In genomic region chr4:115852767-115853091, GRCh38 we compare ENCODE assay signal across 15 cellular contexts.
"Had no signal": no experiment of that assay in that cellular context is flagged by ENCODE, and none has a peak within 500 bp of the region (broad histone marks: within the 10 kb centered on the region; RNA-seq: fewer than 3 reads in every experiment).

No MANE protein-coding gene starts in this region.

- FAIRE-seq: colon, small intestine had no signal

- H3K9me3 ChIP-seq: prostate gland, suprapubic skin had no signal

- H3K4me1 Mint-ChIP-seq: activated CD4-positive, alpha-beta memory T cell treated with anti-CD3 and anti-CD28 coated beads, Interleukin-2, amount 10 ng/mL, durations not matched to agents 7 days and 5 days; natural killer cell had no signal

- H3K27ac ChIP-seq: foreskin keratinocyte, prostate gland, suprapubic skin had no signal

- ATAC-seq: activated T-cell treated with anti-CD3 and anti-CD28 coated beads, Interleukin-2, amount 50 U/mL, for 4 hours; left ventricle myocardium superior; natural killer cell had no signal

- H3K4me3 ChIP-seq: prostate gland, suprapubic skin had no signal

- H3K27me3 Mint-ChIP-seq: activated CD4-positive, alpha-beta memory T cell treated with anti-CD3 and anti-CD28 coated beads, Interleukin-2, amount 10 ng/mL, durations not matched to agents 7 days and 5 days; stimulated activated naive CD8-positive, alpha-beta T cell treated with anti-CD3 and anti-CD28 coated beads, Interleukin-15, Interleukin-2, amounts not matched to agents 100 ng/mL and 50 ng/mL, for 24 hours had no signal

- H3K27ac Mint-ChIP-seq: activated CD4-positive, alpha-beta memory T cell treated with anti-CD3 and anti-CD28 coated beads, Interleukin-2, amount 10 ng/mL, durations not matched to agents 7 days and 5 days; natural killer cell; stimulated activated naive CD8-positive, alpha-beta T cell treated with anti-CD3 and anti-CD28 coated beads, Interleukin-15, Interleukin-2, amounts not matched to agents 100 ng/mL and 50 ng/mL, for 24 hours; WTC11 had no signal

- H3K9me3 Mint-ChIP-seq: activated CD4-positive, alpha-beta memory T cell treated with anti-CD3 and anti-CD28 coated beads, Interleukin-2, amount 10 ng/mL, durations not matched to agents 7 days and 5 days; activated T-cell treated with anti-CD3 and anti-CD28 coated beads, Interleukin-2, amount 50 U/mL, for 4 hours; natural killer cell; stimulated activated naive CD8-positive, alpha-beta T cell treated with anti-CD3 and anti-CD28 coated beads, Interleukin-15, Interleukin-2, amounts not matched to agents 100 ng/mL and 50 ng/mL, for 24 hours; WTC11 had no signal

- DNase-seq: activated CD4-positive, alpha-beta memory T cell treated with anti-CD3 and anti-CD28 coated beads, Interleukin-2, amount 10 ng/mL, durations not matched to agents 7 days and 5 days; activated CD4-positive, alpha-beta T cell treated with anti-CD3 and anti-CD28 coated beads for 4 hours; activated effector memory CD4-positive, alpha-beta T cell treated with Interleukin-2 at 50 U/mL for 16 hours; activated naive CD4-positive, alpha-beta T cell treated with anti-CD3 and anti-CD28 coated beads, Interleukin-2, amount 50 U/mL, for 16 hours; activated T-cell treated with anti-CD3 and anti-CD28 coated beads, Interleukin-2, amount 50 U/mL, for 4 hours; left ventricle myocardium superior; natural killer cell; occipital lobe had no signal

- H3K4me3 Mint-ChIP-seq: activated CD4-positive, alpha-beta memory T cell treated with anti-CD3 and anti-CD28 coated beads, Interleukin-2, amount 10 ng/mL, durations not matched to agents 7 days and 5 days; activated T-cell treated with anti-CD3 and anti-CD28 coated beads, Interleukin-2, amount 50 U/mL, for 4 hours; natural killer cell; stimulated activated naive CD8-positive, alpha-beta T cell treated with anti-CD3 and anti-CD28 coated beads, Interleukin-15, Interleukin-2, amounts not matched to agents 100 ng/mL and 50 ng/mL, for 24 hours; WTC11 had no signal

- H3K4me1 ChIP-seq: foreskin keratinocyte, prostate gland, suprapubic skin had no signal

- H3K36me3 ChIP-seq: prostate gland, suprapubic skin had no signal

- H3K36me3 Mint-ChIP-seq: natural killer cell, WTC11 had no signal
